14 cellular contexts compared by ENCODE assay signal in the genomic region with DNA sequence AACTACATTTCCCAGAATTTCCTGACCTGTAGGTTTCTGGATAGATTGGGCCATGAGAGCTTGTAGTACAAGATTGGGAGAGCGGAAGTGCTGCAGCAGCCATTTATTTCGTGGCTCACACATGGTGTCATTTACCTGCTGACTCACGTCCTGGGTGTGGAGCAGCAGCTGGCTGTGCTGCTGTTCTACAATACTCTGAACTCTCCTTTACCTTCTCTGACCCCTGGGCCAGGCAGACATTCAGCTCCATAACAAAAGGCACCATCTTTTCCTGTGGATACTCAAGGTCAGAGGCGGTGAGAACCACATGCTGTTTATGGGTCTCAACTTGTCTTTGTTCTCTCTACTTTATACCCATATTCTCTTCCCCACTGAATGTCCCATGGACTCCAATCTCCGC.
DNase-seq lines count a peak whose midpoint lies in the region; ATAC-seq and TF ChIP-seq lines count a peak whose summit lies in the region.
"Had no signal": no experiment of that assay in that cellular context is flagged by ENCODE, and none has a peak within 500 bp of the region (broad histone marks: within the 10 kb centered on the region; RNA-seq: fewer than 3 reads in every experiment).

No MANE protein-coding gene starts in this region.

- H3K9ac ChIP-seq in mammary epithelial cell (ENCODE audit: insufficient read depth, low read length), result no peak overlapping the region

- H4K20me1 ChIP-seq in mammary epithelial cell (ENCODE audit: insufficient read depth, low read length), result no peaks in the 10 kb centered on the region

- intact Hi-C loops in mammary epithelial cell (cut with micrococcal nuclease) (loop anchor here (10.0 kb wide), 2 partner anchors 70 to 140 kb away; no protein-coding TSS in a partner anchor), left colon (cut with DNase I, micrococcal nuclease) (no loop called here)

- peak overlapping the region; percentile 85 for H3K27ac ChIP-seq in mammary epithelial cell (ENCODE audit: insufficient read depth, low read depth, low read length)

- peak overlapping the region; percentile 83 for H2AFZ ChIP-seq in mammary epithelial cell (ENCODE audit: low read depth, low read length)

- TF ChIP-seq CTCF in mammary epithelial cell (conservative IDR thresholded peaks at IDR 0.05 in 1 of 2, IDR thresholded peaks at IDR 0.05 in 1 of 2; ENCODE audit: extremely low read depth in 1 of 2, insufficient read depth in 1 of 2, low read depth in 1 of 2, low read length in 2 of 2), result no peak
- no peak for TF ChIP-seq CTCF in GM13977 (IDR thresholded peaks at IDR 0.05; ENCODE audit: extremely low read depth, insufficient read depth, missing control alignments)

- H3K27me3 ChIP-seq in mammary epithelial cell (ENCODE audit: insufficient read depth, low read length), result no peaks in the 10 kb centered on the region

- no TSS peak for BruUV-seq in mammary epithelial cell (replicated peaks; lab: Mats Ljungman, UMichigan)

- DNase-seq in Daoy (ENCODE audit: low read depth) (peak; percentile 77), LHCN-M2 (ENCODE audit: low read depth) (peak; percentile 1), mammary epithelial cell (peak; percentile 78), left colon (peak; percentile 33 to 53), COLO829 (ENCODE audit: low spot score) (no peak), GM13977 (ENCODE audit: low spot score) (no peak)
- DNase-seq: activated CD4-positive, CD25-positive, alpha-beta regulatory T cell treated with anti-CD3 and anti-CD28 coated beads, Interleukin-2, amount 50 U/mL, for 72 hours; activated gamma-delta T cell treated with Interleukin-2 at 50 U/mL for 16 hours; NCI-H2081 treated with DMSO at 0.1 percent for 48 hours; NCI-H774; T-helper 2 cell had no signal

- CTCF ChIA-PET in mammary epithelial cell (lab: Charles Lee; ENCODE audit: low non-redundant PET), result interaction anchor here (0.6 kb wide), 1 partner anchor 77 kb away, joined by 3 read pairs; no protein-coding TSS in a partner anchor

- no peaks in the 10 kb centered on the region for H3K79me2 ChIP-seq in mammary epithelial cell (ENCODE audit: insufficient read depth, low read length)

- WGBS in mammary epithelial cell (ENCODE audit: low coverage, missing lambda C conversion rate), result 59% methylated on average over 3 of the region's 5 CpGs

- peak overlapping the region; percentile 7 for H3K4me2 ChIP-seq in mammary epithelial cell (ENCODE audit: insufficient read depth, low read depth, low read length)

- dilution Hi-C loops in mammary epithelial cell (cut with HindIII; ENCODE audit: low sequenced_read_pairs), result no loop called here

- H3K4me1 ChIP-seq in mammary epithelial cell (ENCODE audit: insufficient read depth, low read length), result peaks cover 52% of the 10 kb centered on the region

- no peaks in the 10 kb centered on the region for H3K9me3 ChIP-seq in mammary epithelial cell (replicated peaks; ENCODE audit: insufficient read depth, low read length)

- no peak overlapping the region for H3K4me3 ChIP-seq in mammary epithelial cell (replicated peaks in 1 of 3; ENCODE audit: insufficient read depth in 1 of 3, low read depth in 2 of 3, low read length in 3 of 3)

- no peaks in the 10 kb centered on the region for H3K36me3 ChIP-seq in mammary epithelial cell (ENCODE audit: insufficient read depth, low read length)

- ATAC-seq in left colon, result peak; percentile 88
- no peak for ATAC-seq in GM19395 (IDR thresholded peaks at IDR 0.05; ENCODE audit: unreplicated experiment)
- ATAC-seq in HG03139 (IDR thresholded peaks at IDR 0.05; ENCODE audit: unreplicated experiment), result no peak
- ATAC-seq: Right ventricle myocardium inferior had no signal

- in situ Hi-C loops in mammary epithelial cell (cut with MboI; ENCODE audit: low sequenced_read_pairs in 2 of 2), result no loop called here
- in situ Hi-C loops in GM13977 (cut with MboI; ENCODE audit: low pct_unique_long_range_greater_than_20kb, low sequenced_read_pairs, unreplicated experiment), result no loop called here

Comparison
In these comparisons a context has a peak if more than half of its experiments do, and no peak if none do; other contexts are left out.
1. DNase-seq: peak in Daoy (single experiment), LHCN-M2 (single experiment), mammary epithelial cell (single experiment) and left colon (2 of 2); none in COLO829 (single experiment) and GM13977 (single experiment).